Comparison of ENCODE assay signal across 8 cellular contexts in the genomic region with DNA sequence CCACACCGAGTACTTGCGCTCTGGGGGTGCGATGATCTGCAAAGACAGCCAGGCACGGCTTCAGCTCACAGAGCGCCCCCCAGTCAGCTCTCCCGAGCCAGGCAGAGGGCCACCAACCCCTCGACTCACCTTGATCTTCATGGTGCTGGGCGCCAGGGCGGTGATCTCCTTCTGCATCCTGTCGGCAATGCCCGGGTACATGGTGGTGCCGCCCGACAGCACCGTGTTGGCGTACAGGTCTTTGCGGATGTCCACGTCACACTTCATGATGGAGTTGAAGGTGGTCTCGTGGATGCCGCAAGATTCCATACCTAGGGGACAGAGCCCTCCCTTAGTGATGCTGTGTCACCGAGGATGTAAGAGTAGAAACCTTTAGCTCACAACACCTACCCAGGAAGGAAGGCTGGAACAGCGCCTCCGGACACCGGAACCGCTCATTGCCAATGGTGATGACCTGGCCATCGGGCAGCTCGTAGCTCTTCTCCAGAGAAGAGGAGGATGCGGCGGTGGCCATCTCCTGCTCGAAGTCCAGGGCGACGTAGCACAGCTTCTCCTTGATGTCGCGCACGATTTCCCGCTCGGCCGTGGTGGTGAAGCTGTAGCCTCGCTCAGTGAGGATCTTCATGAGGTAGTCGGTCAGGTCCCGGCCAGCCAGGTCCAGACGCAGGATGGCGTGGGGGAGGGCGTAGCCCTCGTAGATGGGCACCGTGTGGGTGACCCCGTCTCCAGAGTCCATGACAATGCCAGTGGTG. TPM values are rescaled to one million over a fixed set of nuclear protein-coding genes. Genes with fewer than 3 reads are reported as not detected.
A peak's percentile ranks its signal among the peaks of the same experiment; 100 is the strongest.
DNase-seq lines count a peak whose midpoint lies in the region; ATAC-seq and TF ChIP-seq lines count a peak whose summit lies in the region.

No MANE protein-coding gene starts in this region.

- no peak for ATAC-seq in HG03439 (IDR thresholded peaks at IDR 0.05; ENCODE audit: unreplicated experiment)

- H3K9me2 ChIP-seq in Karpas-422 (replicated peaks; ENCODE audit: insufficient read depth, low read length), result no peaks in the 10 kb centered on the region

- H3K36me3 ChIP-seq in BE2C, result peaks cover 39% of the 10 kb centered on the region
- H3K36me3 ChIP-seq in Karpas-422 (ENCODE audit: insufficient read depth, low read length), result peaks cover 27% of the 10 kb centered on the region

- no peak overlapping the region for H2AFZ ChIP-seq in Karpas-422 (ENCODE audit: low read length)

- peak overlapping the region; percentile 96 for H3K9ac ChIP-seq in Karpas-422 (ENCODE audit: low read length)

- TF ChIP-seq CTCF in BE2C (IDR thresholded peaks at IDR 0.05; ENCODE audit: low read depth, low read length), result no peak

- H4K20me1 ChIP-seq in Karpas-422 (ENCODE audit: insufficient read depth, low read depth, low read length), result peaks cover 24% of the 10 kb centered on the region

- H3K4me3 ChIP-seq in BE2C (ENCODE audit: low read depth, low read length) (peak overlapping the region; percentile 74), Karpas-422 (ENCODE audit: low read length) (peak overlapping the region; percentile 82)

- H3K4me3 Mint-ChIP-seq in immature natural killer cell, result peak overlapping the region; percentile 95 to 100 (median 96)

- H3K27ac Mint-ChIP-seq in immature natural killer cell, result peak overlapping the region; percentile 90 to 98 (median 96)

- H3K27ac ChIP-seq in Karpas-422 (ENCODE audit: low read length), result peak overlapping the region; percentile 78

- H3K27me3 ChIP-seq in BE2C (no peaks in the 10 kb centered on the region), Karpas-422 (ENCODE audit: low read length) (no peaks in the 10 kb centered on the region)

- H3K4me1 Mint-ChIP-seq in immature natural killer cell, result peaks cover 51 to 58% of the 10 kb centered on the region in 2 donors

- peaks cover 0 to 3% (median 0%) of the 10 kb centered on the region in 6 donors for H3K9me3 Mint-ChIP-seq in immature natural killer cell

- DNase-seq in BE2C, result peak; percentile 37
- DNase-seq in Karpas-422, result peak; percentile 48
- DNase-seq in amniotic epithelial cell (ENCODE audit: low read depth), result peak; percentile 19
- peak; percentile 45 to 52 (median 48) for DNase-seq in immature natural killer cell
- DNase-seq in stimulated activated CD4-positive, alpha-beta T cell treated with anti-CD3 and anti-CD28 coated beads, Interleukin-4, amount 100 ng/mL, for 24 hours, result peak; percentile 29
- DNase-seq in NK-92 treated with Interleukin-12 subunit alpha and Interleukin-12 subunit beta, amount 100 ng/mL, for 24 hours (lab: John Stamatoyannopoulos, UW), result no peak
- no peak for DNase-seq in NCI-H2227 (lab: John Stamatoyannopoulos, UW; ENCODE audit: unreplicated experiment)

- peaks cover 30 to 38% (median 33%) of the 10 kb centered on the region in 3 donors for H3K27me3 Mint-ChIP-seq in immature natural killer cell (ENCODE audit: low read depth in 3 of 3)

- H3K4me1 ChIP-seq in BE2C, result no peaks in the 10 kb centered on the region
- H3K4me1 ChIP-seq in Karpas-422 (ENCODE audit: low read length), result peaks cover 40% of the 10 kb centered on the region

- H3K9me3 ChIP-seq in BE2C (no peaks in the 10 kb centered on the region), Karpas-422 (ENCODE audit: low read length) (no peaks in the 10 kb centered on the region)

- H3K79me2 ChIP-seq in Karpas-422 (ENCODE audit: low read length), result peaks cover 11% of the 10 kb centered on the region

- H3K36me3 Mint-ChIP-seq in immature natural killer cell, result peaks cover 31 to 40% (median 32%) of the 10 kb centered on the region in 3 donors

- H3K4me2 ChIP-seq in Karpas-422 (ENCODE audit: low read depth, low read length, poor library complexity, severe bottlenecking), result peak overlapping the region; percentile 84

RNA-seq across cellular contexts. Expression of gene ACTG1, which starts 1.6 kb away (rescaled TPM):
- 2,263 TPM for polyA plus RNA-seq in BE2C (2012; ENCODE audit: insufficient read depth, insufficient read length, low read depth)
- 2,634 and 2,913 TPM in 2 replicates for total RNA-seq in Karpas-422 (2014; rRNA removed; shearing (Covaris generic); ENCODE audit: low replicate concordance)
- 1,000 to 10,000 TPM; 1,637 to 3,074 (median 2,788) TPM for polyA plus RNA-seq in immature natural killer cell

RNA-seq across cellular contexts. Expression of gene FSCN2, which starts 17.2 kb away (rescaled TPM):
- polyA plus RNA-seq in BE2C (2012; ENCODE audit: insufficient read depth, insufficient read length, low read depth), result 2.4 TPM
- 0.63 and 1.2 TPM in 2 replicates for total RNA-seq in Karpas-422 (2014; rRNA removed; shearing (Covaris generic); ENCODE audit: low replicate concordance)
- under 1 TPM in 1 of 3 donors, not detected in 2; 0.23 TPM for polyA plus RNA-seq in immature natural killer cell

RNA-seq across cellular contexts. Expression of gene FAAP100, which starts 41.2 kb away (rescaled TPM):
- polyA plus RNA-seq in BE2C (2012; ENCODE audit: insufficient read depth, insufficient read length, low read depth), result 43.0 TPM
- total RNA-seq in Karpas-422 (2014; rRNA removed; shearing (Covaris generic); ENCODE audit: low replicate concordance), result 14.8 and 30.9 TPM in 2 replicates
- polyA plus RNA-seq in immature natural killer cell, result 10 to 100 TPM; 11.4 to 25.0 (median 14.5) TPM

Comparison
In these comparisons a context has a peak if more than half of its experiments do, and no peak if none do; other contexts are left out.
1. DNase-seq: peak in BE2C (single experiment), Karpas-422 (single experiment), amniotic epithelial cell (single experiment), immature natural killer cell (3 of 3) and stimulated activated CD4-positive, alpha-beta T cell treated with anti-CD3 and anti-CD28 coated beads, Interleukin-4, amount 100 ng/mL, for 24 hours (single experiment); none in NK-92 treated with Interleukin-12 subunit alpha and Interleukin-12 subunit beta, amount 100 ng/mL, for 24 hours (single experiment) and NCI-H2227 (single experiment).